In the genomic region with DNA sequence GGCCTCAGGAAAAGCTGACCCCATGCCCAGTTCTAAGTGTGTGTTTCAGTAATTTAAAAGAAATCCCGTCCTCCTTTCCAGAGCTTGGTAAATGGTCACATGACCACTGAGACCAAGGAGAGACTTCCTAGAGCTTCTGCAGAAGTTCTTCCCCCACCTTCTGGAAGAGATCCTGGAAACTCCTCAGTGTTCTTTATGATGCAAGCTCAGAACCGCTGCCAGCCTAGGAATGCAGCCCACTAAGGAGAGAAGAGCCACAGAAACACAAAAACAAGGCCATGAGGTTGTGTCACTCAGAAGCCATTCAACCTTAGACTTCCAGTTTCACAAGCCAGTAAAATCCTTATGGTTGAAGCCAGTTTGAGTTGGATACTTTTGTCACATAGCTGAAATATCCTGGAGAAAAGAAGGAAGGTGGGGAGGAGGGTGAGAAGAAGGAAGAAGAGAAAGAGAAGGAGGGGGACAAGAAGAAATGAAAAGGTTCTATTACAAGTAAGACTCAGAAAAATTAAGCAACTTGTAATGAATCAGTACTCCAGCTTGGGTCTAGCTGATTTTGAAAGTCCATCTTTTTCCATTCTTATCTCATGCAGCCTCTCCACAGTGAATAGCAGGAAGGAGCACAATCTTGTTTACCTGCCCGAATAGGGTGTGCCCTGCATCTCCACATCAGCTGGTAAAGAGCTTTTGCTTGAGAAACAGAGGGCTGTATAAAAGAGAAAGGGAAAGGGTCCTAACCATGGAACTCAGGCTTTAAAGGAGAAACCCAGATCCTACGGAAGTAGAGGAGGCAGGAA, we compare ENCODE assay signal across 14 cellular contexts.
DNase-seq lines count a peak whose midpoint lies in the region; ATAC-seq and TF ChIP-seq lines count a peak whose summit lies in the region.
"Had no signal": no experiment of that assay in that cellular context is flagged by ENCODE, and none has a peak within 500 bp of the region (broad histone marks: within the 10 kb centered on the region; RNA-seq: fewer than 3 reads in every experiment).

No MANE protein-coding gene starts in this region.

- H3K36me3 ChIP-seq in GM23338 (ENCODE audit: insufficient read depth) (peaks cover 4% of the 10 kb centered on the region; the same call in 1 of the 2 replicates), gastrocnemius medialis (no peaks in the 10 kb centered on the region)
- H3K36me3 ChIP-seq: neutrophil had no signal

- H2AFZ ChIP-seq in GM23338 = peak overlapping the region; percentile 10

- H3K4me1 Mint-ChIP-seq in GM23338 (0 out of 3 replicates have a peak, but pooled peaks cover 3% of the 10 kb centered on the region), natural killer cell (no peaks in the 10 kb centered on the region)
- H3K4me1 Mint-ChIP-seq: stimulated activated memory B cell treated with anti-CD40 and anti-IgM and Interleukin-4, amounts not matched to agents 10 μg/mL and 1 μg/mL and 100 μg/mL, for 72 hours had no signal

- H3K9me3 Mint-ChIP-seq in GM23338 (peaks cover 50% of the 10 kb centered on the region), natural killer cell (peaks cover 4 to 8% of the 10 kb centered on the region in 2 donors)

- H3K9me2 ChIP-seq in GM23338 (ENCODE audit: insufficient read depth) = no peaks in the 10 kb centered on the region

- H3K4me1 ChIP-seq in GM23338 (ENCODE audit: insufficient read depth) = no peaks in the 10 kb centered on the region
- H3K4me1 ChIP-seq in gastrocnemius medialis = peaks cover 0 to 11% of the 10 kb centered on the region in 2 donors

- TF ChIP-seq POLR2A in gastrocnemius medialis (IDR thresholded peaks at IDR 0.05) = no peak

- H3K4me3 Mint-ChIP-seq in GM23338 (no peak overlapping the region), natural killer cell (no peak overlapping the region)
- H3K4me3 Mint-ChIP-seq: stimulated activated memory B cell treated with anti-CD40 and anti-IgM and Interleukin-4, amounts not matched to agents 10 μg/mL and 1 μg/mL and 100 μg/mL, for 72 hours had no signal

- no peak overlapping the region for H3K4me2 ChIP-seq in GM23338
- H3K4me2 ChIP-seq: KMS-11 had no signal

- no peak overlapping the region for H3K4me3 ChIP-seq in GM23338
- no peak overlapping the region for H3K4me3 ChIP-seq in gastrocnemius medialis

- H4K20me1 ChIP-seq in GM23338 (replicated peaks; ENCODE audit: insufficient read depth) = no peaks in the 10 kb centered on the region

- no peaks in the 10 kb centered on the region for H3K27me3 ChIP-seq in GM23338 (ENCODE audit: insufficient read depth)
- H3K27me3 ChIP-seq in gastrocnemius medialis = no peaks in the 10 kb centered on the region
- H3K27me3 ChIP-seq: neutrophil had no signal

- in situ Hi-C loops in gastrocnemius medialis (cut with MboI; ENCODE audit: low sequenced_read_pairs in 4 of 4) = no loop called here

- H3K9me3 ChIP-seq in gastrocnemius medialis = no peaks in the 10 kb centered on the region
- H3K9me3 ChIP-seq: neutrophil had no signal

- H3K79me2 ChIP-seq in GM23338 (replicated peaks; ENCODE audit: insufficient read depth) = no peaks in the 10 kb centered on the region

- intact Hi-C loops in Right ventricle myocardium superior (cut with DNase I) (no loop called here), gastrocnemius medialis (cut with DNase I; ENCODE audit: low total_unique reads) (no loop called here), natural killer cell (cut with micrococcal nuclease) (no loop called here)

- ATAC-seq in GM23338 (no peak), Right ventricle myocardium superior (ENCODE audit: poor library complexity) (peak; percentile 73), gastrocnemius medialis (peak; percentile 67 to 77), natural killer cell (no peak), HG02938 (IDR thresholded peaks at IDR 0.05; ENCODE audit: unreplicated experiment) (no peak)
- ATAC-seq: stimulated activated memory B cell treated with anti-CD40 and anti-IgM and Interleukin-4, amounts not matched to agents 10 μg/mL and 1 μg/mL and 100 μg/mL, for 72 hours had no signal

- no peak overlapping the region for H3K27ac ChIP-seq in GM23338 (ENCODE audit: low read depth)
- H3K27ac ChIP-seq in gastrocnemius medialis = peak overlapping the region; percentile 3 to 24 (median 16)
- H3K27ac ChIP-seq: KMS-11, neutrophil had no signal

- DNase-seq in GM23338 (ENCODE audit: low spot score) (no peak), astrocyte of the hippocampus (ENCODE audit: low read depth, low spot score) (peak; percentile 59), Right ventricle myocardium superior (no peak), gastrocnemius medialis (peak; percentile 5 to 52), natural killer cell (no peak), DMS79 (lab: John Stamatoyannopoulos, UW) (no peak)
- no peak for DNase-seq in activated CD8-positive, alpha-beta memory T cell treated with anti-CD3 and anti-CD28 coated beads, Interleukin-2, amount 50 U/mL, for 4 hours
- DNase-seq: amniotic stem cell, H7, kidney had no signal

- TF ChIP-seq CTCF in GM23338 (conservative IDR thresholded peaks at IDR 0.05; ENCODE audit: low read depth in 2 of 2) = no peak
- no peak for TF ChIP-seq CTCF in gastrocnemius medialis (IDR thresholded peaks at IDR 0.05 in 4 of 5, conservative IDR thresholded peaks at IDR 0.05 in 1 of 5)
- no peak for TF ChIP-seq CTCF in natural killer cell (IDR thresholded peaks at IDR 0.05)

- peaks cover 34% of the 10 kb centered on the region for H3K36me3 Mint-ChIP-seq in GM23338 (ENCODE audit: low read depth)
- peaks cover 7% of the 10 kb centered on the region for H3K36me3 Mint-ChIP-seq in natural killer cell
- H3K36me3 Mint-ChIP-seq: stimulated activated memory B cell treated with anti-CD40 and anti-IgM and Interleukin-4, amounts not matched to agents 10 μg/mL and 1 μg/mL and 100 μg/mL, for 72 hours had no signal

- H3K27ac Mint-ChIP-seq in GM23338 (no peak overlapping the region), natural killer cell (no peak overlapping the region)
- H3K27ac Mint-ChIP-seq: stimulated activated memory B cell treated with anti-CD40 and anti-IgM and Interleukin-4, amounts not matched to agents 10 μg/mL and 1 μg/mL and 100 μg/mL, for 72 hours had no signal

- peaks cover 2% of the 10 kb centered on the region for H3K27me3 Mint-ChIP-seq in GM23338 (ENCODE audit: insufficient read depth, low read depth, poor library complexity)
- no peaks in the 10 kb centered on the region for H3K27me3 Mint-ChIP-seq in natural killer cell (ENCODE audit: low read depth in 2 of 2)

- H3F3A ChIP-seq in GM23338 (replicated peaks; ENCODE audit: low read depth) = no peaks in the 10 kb centered on the region

TF ChIP-seq in GM23338, 12 proteins besides CTCF, POLR2A, EP300 and RAD21 (continues in another document):
- no peak for TF ChIP-seq ZNF331 (CRISPR knock-in tag; IDR thresholded peaks at IDR 0.05; ENCODE audit: low read depth)
- TF ChIP-seq EZH2phosphoT487 (IDR thresholded peaks at IDR 0.05; ENCODE audit: unreplicated experiment) = no peak
- TF ChIP-seq, protein P1, sequence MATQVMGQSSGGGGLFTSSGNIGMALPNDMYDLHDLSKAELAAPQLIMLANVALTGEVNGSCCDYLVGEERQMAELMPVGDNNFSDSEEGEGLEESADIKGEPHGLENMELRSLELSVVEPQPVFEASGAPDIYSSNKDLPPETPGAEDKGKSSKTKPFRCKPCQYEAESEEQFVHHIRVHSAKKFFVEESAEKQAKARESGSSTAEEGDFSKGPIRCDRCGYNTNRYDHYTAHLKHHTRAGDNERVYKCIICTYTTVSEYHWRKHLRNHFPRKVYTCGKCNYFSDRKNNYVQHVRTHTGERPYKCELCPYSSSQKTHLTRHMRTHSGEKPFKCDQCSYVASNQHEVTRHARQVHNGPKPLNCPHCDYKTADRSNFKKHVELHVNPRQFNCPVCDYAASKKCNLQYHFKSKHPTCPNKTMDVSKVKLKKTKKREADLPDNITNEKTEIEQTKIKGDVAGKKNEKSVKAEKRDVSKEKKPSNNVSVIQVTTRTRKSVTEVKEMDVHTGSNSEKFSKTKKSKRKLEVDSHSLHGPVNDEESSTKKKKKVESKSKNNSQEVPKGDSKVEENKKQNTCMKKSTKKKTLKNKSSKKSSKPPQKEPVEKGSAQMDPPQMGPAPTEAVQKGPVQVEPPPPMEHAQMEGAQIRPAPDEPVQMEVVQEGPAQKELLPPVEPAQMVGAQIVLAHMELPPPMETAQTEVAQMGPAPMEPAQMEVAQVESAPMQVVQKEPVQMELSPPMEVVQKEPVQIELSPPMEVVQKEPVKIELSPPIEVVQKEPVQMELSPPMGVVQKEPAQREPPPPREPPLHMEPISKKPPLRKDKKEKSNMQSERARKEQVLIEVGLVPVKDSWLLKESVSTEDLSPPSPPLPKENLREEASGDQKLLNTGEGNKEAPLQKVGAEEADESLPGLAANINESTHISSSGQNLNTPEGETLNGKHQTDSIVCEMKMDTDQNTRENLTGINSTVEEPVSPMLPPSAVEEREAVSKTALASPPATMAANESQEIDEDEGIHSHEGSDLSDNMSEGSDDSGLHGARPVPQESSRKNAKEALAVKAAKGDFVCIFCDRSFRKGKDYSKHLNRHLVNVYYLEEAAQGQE (IDR thresholded peaks at IDR 0.05; ENCODE audit: unreplicated experiment) = no peak
- no peak for TF ChIP-seq POLR2AphosphoS5 (IDR thresholded peaks at IDR 0.05; ENCODE audit: low read depth)
- TF ChIP-seq STAT1 (IDR thresholded peaks at IDR 0.05; ENCODE audit: unreplicated experiment) = no peak
- TF ChIP-seq EZH2 (IDR thresholded peaks at IDR 0.05; ENCODE audit: low read depth, unreplicated experiment) = no peak
- TF ChIP-seq ZNF114 (CRISPR knock-in tag; IDR thresholded peaks at IDR 0.05) = no peak
- TF ChIP-seq, protein P2, sequence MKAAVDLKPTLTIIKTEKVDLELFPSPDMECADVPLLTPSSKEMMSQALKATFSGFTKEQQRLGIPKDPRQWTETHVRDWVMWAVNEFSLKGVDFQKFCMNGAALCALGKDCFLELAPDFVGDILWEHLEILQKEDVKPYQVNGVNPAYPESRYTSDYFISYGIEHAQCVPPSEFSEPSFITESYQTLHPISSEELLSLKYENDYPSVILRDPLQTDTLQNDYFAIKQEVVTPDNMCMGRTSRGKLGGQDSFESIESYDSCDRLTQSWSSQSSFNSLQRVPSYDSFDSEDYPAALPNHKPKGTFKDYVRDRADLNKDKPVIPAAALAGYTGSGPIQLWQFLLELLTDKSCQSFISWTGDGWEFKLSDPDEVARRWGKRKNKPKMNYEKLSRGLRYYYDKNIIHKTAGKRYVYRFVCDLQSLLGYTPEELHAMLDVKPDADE (IDR thresholded peaks at IDR 0.05) = no peak
- no peak for TF ChIP-seq JUNB (IDR thresholded peaks at IDR 0.05; ENCODE audit: unreplicated experiment)

Comparison
In these comparisons a context has a peak if more than half of its experiments do, and no peak if none do; other contexts are left out.
1. ATAC-seq: peak in Right ventricle myocardium superior (single experiment) and gastrocnemius medialis (2 of 2); none in GM23338 (single experiment), natural killer cell (0 of 3) and HG02938 (single experiment).
2. DNase-seq: peak in astrocyte of the hippocampus (single experiment) and gastrocnemius medialis (2 of 2); none in GM23338 (single experiment), Right ventricle myocardium superior (single experiment), activated CD8-positive, alpha-beta memory T cell treated with anti-CD3 and anti-CD28 coated beads, Interleukin-2, amount 50 U/mL, for 4 hours (single experiment), natural killer cell (single experiment) and DMS79 (single experiment).